ENCODE assay signal across 19 cellular contexts in the genomic region with DNA sequence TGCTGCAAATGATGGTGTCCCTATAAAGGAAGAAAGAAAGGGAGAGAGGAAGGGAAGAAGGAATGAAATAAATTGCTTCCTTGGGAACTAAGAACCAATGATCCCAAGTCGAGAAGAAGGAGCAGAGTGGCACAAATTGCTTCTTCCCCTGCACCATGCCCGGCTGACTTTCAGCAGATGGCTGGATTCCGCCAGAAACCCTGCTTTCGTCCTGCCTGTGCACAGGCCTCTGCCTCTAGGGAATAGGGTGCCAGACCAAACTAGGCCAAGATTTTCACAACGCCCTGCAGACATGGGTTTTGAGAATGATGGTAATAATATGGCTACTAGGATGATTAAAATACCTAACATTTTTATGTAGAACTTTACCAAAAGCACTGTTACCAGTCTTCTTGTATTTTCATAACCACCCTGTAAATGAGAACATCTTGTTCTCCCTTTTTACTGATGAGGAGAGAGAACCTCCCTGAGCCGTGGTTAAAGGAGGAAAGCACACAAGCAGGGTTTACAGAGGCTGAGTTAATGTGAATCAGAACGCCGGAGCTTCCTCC.
"Had no signal": no experiment of that assay in that cellular context is flagged by ENCODE, and none has a peak within 500 bp of the region (broad histone marks: within the 10 kb centered on the region; RNA-seq: fewer than 3 reads in every experiment).

No MANE protein-coding gene starts in this region.

- H3K79me2 ChIP-seq: hepatocyte had no signal

- H3K27me3 ChIP-seq: foreskin keratinocyte, gastroesophageal sphincter, heart left ventricle, pancreas, sigmoid colon, vagina had no signal

- H3K4me1 ChIP-seq: pancreas, spleen had no signal

- H3K36me3 ChIP-seq: gastroesophageal sphincter, neutrophil, pancreas, sigmoid colon, spleen, vagina had no signal

- H3K4me3 ChIP-seq: gastroesophageal sphincter, heart left ventricle, hepatocyte, lung, mucosa of descending colon, pancreas, sigmoid colon, skin epidermis, spleen, vagina had no signal

- H3K9me3 ChIP-seq: gastroesophageal sphincter, heart left ventricle, mucosa of descending colon, neutrophil, pancreas, sigmoid colon, spleen, vagina had no signal

- H3K4me2 ChIP-seq: hepatocyte had no signal

- H3K27ac ChIP-seq: epithelial cell of prostate, foreskin keratinocyte, gastroesophageal sphincter, heart left ventricle, hepatocyte, neutrophil, pancreas, sigmoid colon, skin epidermis, spleen, vagina had no signal

- DNase-seq: effector CD8-positive, alpha-beta T cell; endodermal cell; foreskin keratinocyte; heart left ventricle; kidney; mucosa of descending colon; naive B cell; pancreas; sigmoid colon; spleen; stimulated activated CD4-positive, alpha-beta T cell treated with anti-CD3 and anti-CD28 coated beads, Interleukin-4, amount 100 ng/mL, for 4 hours; trophoblast cell had no signal

- H2AFZ ChIP-seq: hepatocyte had no signal
